ENCODE assay signal across 16 cellular contexts in the genomic region with DNA sequence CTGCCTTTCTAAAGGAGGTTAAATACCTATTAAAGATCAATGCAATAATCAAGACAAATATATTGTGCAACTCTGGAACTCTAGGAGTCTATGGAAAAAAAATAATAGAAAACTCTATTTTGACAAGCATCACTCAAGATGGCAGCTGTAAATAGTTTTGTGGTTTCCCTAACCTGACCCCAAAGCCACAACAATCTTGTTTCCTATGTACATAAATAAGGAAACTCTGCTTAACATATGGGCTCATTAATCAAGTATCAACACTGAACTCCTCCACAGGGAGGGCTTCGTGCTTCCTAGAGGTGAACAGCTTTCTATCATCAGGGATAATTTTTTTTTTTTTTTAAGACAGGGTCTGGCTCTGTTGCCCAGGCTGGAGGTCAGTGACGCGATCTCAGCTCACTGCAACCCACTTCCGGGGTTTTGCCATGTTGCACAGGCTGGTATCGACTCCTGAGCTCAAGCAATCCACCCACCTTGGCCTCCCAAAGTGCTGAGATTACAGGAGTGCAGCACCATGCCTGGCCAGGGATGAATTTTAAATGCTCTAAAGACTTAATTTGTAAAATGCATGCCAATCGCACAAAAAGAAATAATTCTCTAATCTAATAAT. TPM values are rescaled to one million over a fixed set of nuclear protein-coding genes. Genes with fewer than 3 reads are reported as not detected.
DNase-seq lines count a peak whose midpoint lies in the region; ATAC-seq and TF ChIP-seq lines count a peak whose summit lies in the region.
"Had no signal": no experiment of that assay in that cellular context is flagged by ENCODE, and none has a peak within 500 bp of the region (broad histone marks: within the 10 kb centered on the region; RNA-seq: fewer than 3 reads in every experiment).

No MANE protein-coding gene starts in this region.

- peaks cover 86% of the 10 kb centered on the region for H3K4me1 ChIP-seq in BLaER1
- H3K4me1 ChIP-seq in CD8-positive, alpha-beta T cell (ENCODE audit: insufficient read depth, low read length): peaks cover 9% of the 10 kb centered on the region
- peaks cover 68% of the 10 kb centered on the region for H3K4me1 ChIP-seq in OCI-LY7 (ENCODE audit: insufficient read depth, low read length, poor library complexity, severe bottlenecking)
- H3K4me1 ChIP-seq: breast epithelium, pancreas had no signal

- no TSS peak for BruUV-seq in OCI-LY7 (replicated peaks; lab: Mats Ljungman, UMichigan)

- peak in 1 of 7 experiments; percentile 45 for DNase-seq in CD8-positive, alpha-beta T cell
- peak; percentile 23 for DNase-seq in OCI-LY7 (ENCODE audit: low spot score)
- peak in 1 of 3 experiments; percentile 20 for DNase-seq in effector memory CD8-positive, alpha-beta T cell
- DNase-seq in NCI-H187 (lab: John Stamatoyannopoulos, UW): no peak
- DNase-seq: AML-193; effector CD4-positive, alpha-beta T cell; NCI-H1417; pancreas; stimulated activated CD4-positive, alpha-beta T cell treated with anti-CD3 and anti-CD28 coated beads, Interleukin-4, amount 100 ng/mL, for 4 hours; tibial artery had no signal

- H3K36me3 Mint-ChIP-seq in CD8-positive, alpha-beta T cell: peaks cover 91% of the 10 kb centered on the region
- peaks cover 42% of the 10 kb centered on the region for H3K36me3 Mint-ChIP-seq in effector memory CD8-positive, alpha-beta T cell (ENCODE audit: insufficient read depth)

- H3K4me2 ChIP-seq in BLaER1 (peak overlapping the region; percentile 81), OCI-LY7 (ENCODE audit: low read length) (0 out of 2 replicates have a peak overlapping the region, but pooled peaks have one; percentile 1)

- ATAC-seq in CD8-positive, alpha-beta T cell: no peak
- peak; percentile 90 for ATAC-seq in effector memory CD8-positive, alpha-beta T cell (replicated peaks)
- ATAC-seq in GM19452 (IDR thresholded peaks at IDR 0.05; ENCODE audit: unreplicated experiment) (no peak), GM19023 (IDR thresholded peaks at IDR 0.05; ENCODE audit: unreplicated experiment) (no peak), GM19455 (IDR thresholded peaks at IDR 0.05; ENCODE audit: unreplicated experiment) (no peak)
- ATAC-seq: pancreas had no signal

- H3K4me3 Mint-ChIP-seq in CD8-positive, alpha-beta T cell: no peak overlapping the region
- peak overlapping the region; percentile 54 to 62 for H3K4me3 Mint-ChIP-seq in effector memory CD8-positive, alpha-beta T cell

- no peaks in the 10 kb centered on the region for H3K27me3 ChIP-seq in BLaER1
- H3K27me3 ChIP-seq in CD8-positive, alpha-beta T cell (ENCODE audit: insufficient read depth, low read length): no peaks in the 10 kb centered on the region
- H3K27me3 ChIP-seq: breast epithelium, pancreas, tibial artery had no signal

- H3K36me3 ChIP-seq in BLaER1 (peaks cover 96% of the 10 kb centered on the region), OCI-LY7 (ENCODE audit: insufficient read depth, low read length) (peaks cover 19% of the 10 kb centered on the region)
- H3K36me3 ChIP-seq in CD8-positive, alpha-beta T cell (ENCODE audit: insufficient read depth, low read length): peaks cover 31% of the 10 kb centered on the region

- intact Hi-C loops in CD8-positive, alpha-beta T cell (cut with DNase I, micrococcal nuclease): loop anchor here in 1 of 2 experiments (5.0 kb wide), 1 partner anchor 40 kb away; no protein-coding TSS in a partner anchor
- intact Hi-C loops in OCI-LY7 (cut with micrococcal nuclease; ENCODE audit: unreplicated experiment): loop anchor here (10.0 kb wide), 1 partner anchor 282 kb away; a partner anchor contains a TSS

- no peaks in the 10 kb centered on the region for H3K27me3 Mint-ChIP-seq in CD8-positive, alpha-beta T cell (ENCODE audit: low read depth)
- no peaks in the 10 kb centered on the region for H3K27me3 Mint-ChIP-seq in effector memory CD8-positive, alpha-beta T cell

- H3K4me3 ChIP-seq in BLaER1: no peak overlapping the region
- H3K4me3 ChIP-seq in CD8-positive, alpha-beta T cell (ENCODE audit: low read depth, low read length): no peak overlapping the region
- H3K4me3 ChIP-seq in OCI-LY7 (ENCODE audit: low read depth, low read length, poor library complexity, severe bottlenecking): no peak overlapping the region
- H3K4me3 ChIP-seq: breast epithelium, pancreas, tibial artery had no signal

- no peak overlapping the region for H2AFZ ChIP-seq in OCI-LY7 (ENCODE audit: low read length)

- H3K9me3 ChIP-seq in BLaER1 (no peaks in the 10 kb centered on the region), OCI-LY7 (ENCODE audit: low read length) (no peaks in the 10 kb centered on the region)
- no peaks in the 10 kb centered on the region for H3K9me3 ChIP-seq in CD8-positive, alpha-beta T cell (ENCODE audit: low read length)
- H3K9me3 ChIP-seq: breast epithelium, pancreas, tibial artery had no signal

- POLR2A ChIA-PET in CD8-positive, alpha-beta T cell (lab: Charles Lee): no interaction called here
- POLR2A ChIA-PET in OCI-LY7 (lab: Charles Lee): no interaction called here

- H4K20me1 ChIP-seq in BLaER1 (peaks cover 100% of the 10 kb centered on the region), OCI-LY7 (ENCODE audit: insufficient read depth, low read length) (no peaks in the 10 kb centered on the region)

- TF ChIP-seq CTCF in CD8-positive, alpha-beta T cell (IDR thresholded peaks at IDR 0.05): no peak
- no peak for TF ChIP-seq CTCF in OCI-LY7 (conservative IDR thresholded peaks at IDR 0.05; ENCODE audit: low read length)

- H3K9me2 ChIP-seq in OCI-LY7 (ENCODE audit: insufficient read depth, low read length): no peaks in the 10 kb centered on the region

- CTCF ChIA-PET in CD8-positive, alpha-beta T cell (lab: Charles Lee): interaction anchor here (1.8 kb wide), 1 partner anchor 252 kb away, joined by 6 read pairs; no protein-coding TSS in a partner anchor
- CTCF ChIA-PET in OCI-LY7 (lab: Charles Lee; ENCODE audit: unreplicated experiment): no interaction called here

- no peak overlapping the region for H3K27ac ChIP-seq in BLaER1
- H3K27ac ChIP-seq in CD8-positive, alpha-beta T cell (ENCODE audit: low read depth, low read length): no peak overlapping the region
- no peak overlapping the region for H3K27ac ChIP-seq in OCI-LY7 (ENCODE audit: low read depth, low read length, poor library complexity, severe bottlenecking)
- H3K27ac ChIP-seq: breast epithelium, pancreas, VCaP had no signal

- no peak overlapping the region for H3K9ac ChIP-seq in BLaER1

- H3K9me3 Mint-ChIP-seq in CD8-positive, alpha-beta T cell: no peaks in the 10 kb centered on the region
- H3K9me3 Mint-ChIP-seq in effector memory CD8-positive, alpha-beta T cell: no peaks in the 10 kb centered on the region

- H3K4me1 Mint-ChIP-seq in CD8-positive, alpha-beta T cell (ENCODE audit: low read depth): peaks cover 36% of the 10 kb centered on the region
- peaks cover 23 to 43% of the 10 kb centered on the region in 2 donors for H3K4me1 Mint-ChIP-seq in effector memory CD8-positive, alpha-beta T cell (ENCODE audit: low read depth in 2 of 2)

- H3K27ac Mint-ChIP-seq in CD8-positive, alpha-beta T cell: peak overlapping the region; percentile 29
- H3K27ac Mint-ChIP-seq in effector memory CD8-positive, alpha-beta T cell: peak overlapping the region; percentile 54 to 70

- H3K79me2 ChIP-seq in OCI-LY7 (ENCODE audit: insufficient read depth, low read depth, low read length): no peaks in the 10 kb centered on the region

RNA-seq across cellular contexts. Expression of a gene that starts 42.5 kb away (rescaled TPM):
- 10 to 100 TPM; 53.8 to 62.8 TPM for total RNA-seq in CD8-positive, alpha-beta T cell
- 31.4 and 37.1 TPM in 2 replicates for total RNA-seq in OCI-LY7 (2014; rRNA removed; shearing (Covaris generic))
- total RNA-seq in OCI-LY7 (2022): 89.3 and 95.1 TPM in 2 replicates
